9 cellular contexts compared by ENCODE assay signal in genomic region chr9:3337515-3337914, GRCh38.
DNase-seq lines count a peak whose midpoint lies in the region; ATAC-seq and TF ChIP-seq lines count a peak whose summit lies in the region.
"Had no signal": no experiment of that assay in that cellular context is flagged by ENCODE, and none has a peak within 500 bp of the region (broad histone marks: within the 10 kb centered on the region; RNA-seq: fewer than 3 reads in every experiment).

No MANE protein-coding gene starts in this region.

- H3K4me3 ChIP-seq in AG04450 (ENCODE audit: low read depth, low read length) (no peak overlapping the region), lower lobe of right lung (no peak overlapping the region), WERI-Rb-1 (ENCODE audit: low read depth, low read length) (no peak overlapping the region)

- intact Hi-C loops in lower lobe of right lung (cut with DNase I): no loop called here

- peaks cover 12% of the 10 kb centered on the region for H3K4me1 ChIP-seq in lower lobe of right lung

- no peak for DNase-seq in AG04450 (ENCODE audit: low read depth, low spot score)
- DNase-seq in HPDE6-E6E7 (ENCODE audit: extremely low spot score): peak; percentile 6
- DNase-seq in dedifferentiated amniotic fluid mesenchymal stem cell (ENCODE audit: extremely low spot score): peak; percentile 20
- no peak for DNase-seq in lower lobe of right lung
- no peak for DNase-seq in SHP77 (lab: John Stamatoyannopoulos, UW)
- DNase-seq in WERI-Rb-1: no peak
- DNase-seq: stimulated activated CD4-positive, alpha-beta T cell treated with anti-CD3 and anti-CD28 coated beads, Interleukin-4, amount 100 ng/mL, for 4 hours had no signal

- POLR2A ChIA-PET in AG04450 (lab: Yijun Ruan, JAX): no interaction called here

- TF ChIP-seq CTCF in AG04450 (IDR thresholded peaks at IDR 0.05; ENCODE audit: low read depth, low read length) (no peak), lower lobe of right lung (IDR thresholded peaks at IDR 0.05) (no peak), WERI-Rb-1 (IDR thresholded peaks at IDR 0.05; ENCODE audit: low read depth, low read length) (no peak)

- CTCF ChIA-PET in AG04450 (lab: Charles Lee): interaction anchor here (1.2 kb wide), 1 partner anchor 104 kb away, joined by 3 read pairs; no protein-coding TSS in a partner anchor

- H3K27ac ChIP-seq in AG04450 (ENCODE audit: low read depth, low read length): peak overlapping the region; percentile 34
- no peak overlapping the region for H3K27ac ChIP-seq in lower lobe of right lung
- no peak overlapping the region for H3K27ac ChIP-seq in WERI-Rb-1

- H3K9me3 ChIP-seq in AG04450 (ENCODE audit: control insufficient read depth, insufficient read depth, low read length) (no peaks in the 10 kb centered on the region), lower lobe of right lung (no peaks in the 10 kb centered on the region), WERI-Rb-1 (ENCODE audit: severe bottlenecking) (no peaks in the 10 kb centered on the region)

- H3K27me3 ChIP-seq in AG04450 (ENCODE audit: control insufficient read depth, insufficient read depth, low read length) (no peaks in the 10 kb centered on the region), lower lobe of right lung (ENCODE audit: low read depth) (no peaks in the 10 kb centered on the region), WERI-Rb-1 (ENCODE audit: insufficient read depth, low read depth, severe bottlenecking) (no peaks in the 10 kb centered on the region)

- ATAC-seq in lower lobe of right lung (peak; percentile 30 to 47), GM21515 (IDR thresholded peaks at IDR 0.05; ENCODE audit: unreplicated experiment) (no peak), HG03457 (IDR thresholded peaks at IDR 0.05; ENCODE audit: unreplicated experiment) (no peak)

- no peaks in the 10 kb centered on the region for H3K36me3 ChIP-seq in lower lobe of right lung
- no peaks in the 10 kb centered on the region for H3K36me3 ChIP-seq in WERI-Rb-1

Comparison
In these comparisons a context has a peak if more than half of its experiments do, and no peak if none do; other contexts are left out.
1. DNase-seq: peak in HPDE6-E6E7 (single experiment) and dedifferentiated amniotic fluid mesenchymal stem cell (single experiment); none in AG04450 (single experiment), lower lobe of right lung (single experiment), SHP77 (0 of 2) and WERI-Rb-1 (single experiment).
2. ATAC-seq: peak in lower lobe of right lung (2 of 2); none in GM21515 (single experiment) and HG03457 (single experiment).